In genomic region chr2:8642332-8643078, GRCh38 we compare ENCODE assay signal across 31 cellular contexts. TPM values are rescaled to one million over a fixed set of nuclear protein-coding genes. Genes with fewer than 3 reads are reported as not detected.
DNase-seq lines count a peak whose midpoint lies in the region; ATAC-seq, FAIRE-seq and TF ChIP-seq lines count a peak whose summit lies in the region.
"Had no signal": no experiment of that assay in that cellular context is flagged by ENCODE, and none has a peak within 500 bp of the region (broad histone marks: within the 10 kb centered on the region; RNA-seq: fewer than 3 reads in every experiment).

No MANE protein-coding gene starts in this region.

- H4K20me1 ChIP-seq in GM23338 (replicated peaks; ENCODE audit: insufficient read depth) (no peaks in the 10 kb centered on the region), osteoblast (ENCODE audit: insufficient read depth, low read length) (no peaks in the 10 kb centered on the region)
- H4K20me1 ChIP-seq: BLaER1 had no signal

- H3K27ac ChIP-seq in GM23338 (ENCODE audit: low read depth) (no peak overlapping the region), osteoblast (ENCODE audit: low read depth, low read length) (no peak overlapping the region), small intestine (ENCODE audit: low read depth in 1 of 2, low read length in 1 of 2) (no peak overlapping the region)
- H3K27ac ChIP-seq: BLaER1, foreskin keratinocyte, right atrium auricular region, thoracic aorta had no signal

- FAIRE-seq in small intestine (lab: Jason Lieb, UNC) = no peak
- FAIRE-seq: keratinocyte had no signal

- peaks cover 8% of the 10 kb centered on the region for H3K36me3 Mint-ChIP-seq in GM23338 (ENCODE audit: low read depth)
- no peaks in the 10 kb centered on the region for H3K36me3 Mint-ChIP-seq in WTC11
- H3K36me3 Mint-ChIP-seq in T-cell = no peaks in the 10 kb centered on the region
- H3K36me3 Mint-ChIP-seq in progenitor cell of endocrine pancreas (ENCODE audit: insufficient read depth) = no peaks in the 10 kb centered on the region

- H3K4me1 Mint-ChIP-seq in GM23338 (peaks cover 36% of the 10 kb centered on the region), WTC11 (peaks cover 47% of the 10 kb centered on the region), T-cell (peaks cover 0 to 2% (median 0%) of the 10 kb centered on the region in 3 donors), progenitor cell of endocrine pancreas (ENCODE audit: low read depth) (peaks cover 24% of the 10 kb centered on the region)
- H3K4me1 Mint-ChIP-seq: activated B cell treated with CpG ODN at 0.5 μM for 24 hours had no signal

- peaks cover 35% of the 10 kb centered on the region for H3K4me1 ChIP-seq in GM23338 (ENCODE audit: insufficient read depth)
- no peaks in the 10 kb centered on the region for H3K4me1 ChIP-seq in osteoblast (ENCODE audit: insufficient read depth, low read length)
- H3K4me1 ChIP-seq in small intestine (ENCODE audit: control insufficient read depth in 2 of 2, insufficient read depth in 1 of 2, low read depth in 1 of 2, low read length in 1 of 2) = no peaks in the 10 kb centered on the region
- H3K4me1 ChIP-seq: BLaER1, foreskin keratinocyte had no signal

- 88 to 92% (median 89%) methylated on average over 12 of the region's 12 CpGs for WGBS in small intestine, 3 donors

- H3K9me2 ChIP-seq in GM23338 (ENCODE audit: insufficient read depth) = peaks cover 4% of the 10 kb centered on the region; the same call in 1 of the 2 replicates

- H3K27me3 Mint-ChIP-seq in GM23338 (ENCODE audit: insufficient read depth, low read depth, poor library complexity) (peaks cover 15% of the 10 kb centered on the region), WTC11 (ENCODE audit: low read depth) (peaks cover 24% of the 10 kb centered on the region), T-cell (no peaks in the 10 kb centered on the region), progenitor cell of endocrine pancreas (no peaks in the 10 kb centered on the region)
- H3K27me3 Mint-ChIP-seq: activated naive CD8-positive, alpha-beta T cell treated with anti-CD3 and anti-CD28 coated beads, Interleukin-2, amount 50 U/mL, for 24 hours had no signal

- H3K27me3 ChIP-seq in GM23338 (ENCODE audit: insufficient read depth) (peaks cover 7% of the 10 kb centered on the region; the same call in 1 of the 2 replicates), osteoblast (ENCODE audit: insufficient read depth, low read length) (no peaks in the 10 kb centered on the region), small intestine (ENCODE audit: control insufficient read depth in 2 of 2, insufficient read depth in 2 of 2, low read length in 2 of 2) (no peaks in the 10 kb centered on the region)
- H3K27me3 ChIP-seq: BLaER1, foreskin keratinocyte, right atrium auricular region had no signal

- CTCF ChIA-PET in WTC11 (lab: Charles Lee) (interaction anchor here (1.0 to 1.2 kb wide), 3 partner anchors 34 to 51 kb away, joined by 3 to 9 read pairs (median 4); partner anchors contain the start of gene ID2), T-cell (lab: Charles Lee) (interaction anchor here in 1 of 2 donors (0.5 kb wide), 1 partner anchor 42 kb away, joined by 4 read pairs; no protein-coding TSS in a partner anchor)

- peak; percentile 17 for DNase-seq in GM23338 (ENCODE audit: low spot score)
- no peak for DNase-seq in WTC11 (ENCODE audit: low spot score)
- peak; percentile 87 for DNase-seq in islet precursor cell
- peak; percentile 60 for DNase-seq in osteoblast (ENCODE audit: insufficient read length, low spot score, missing footprints)
- DNase-seq in T-cell = no peak
- no peak for DNase-seq in progenitor cell of endocrine pancreas (ENCODE audit: low spot score, unreplicated experiment)
- DNase-seq in small intestine = no peak
- DNase-seq: ACHN; activated B cell treated with CpG ODN at 0.5 μM for 24 hours; activated CD4-positive, alpha-beta T cell treated with anti-CD3 and anti-CD28 coated beads, Interleukin-2, amount 50 U/mL, for 4 hours; activated CD8-positive, alpha-beta memory T cell treated with anti-CD3 and anti-CD28 coated beads, Interleukin-2, amount 50 U/mL, for 48 hours; activated naive CD8-positive, alpha-beta T cell treated with anti-CD3 and anti-CD28 coated beads, Interleukin-2, amount 50 U/mL, for 24 hours; COR-L47; DMS79; effector CD8-positive, alpha-beta T cell; foreskin keratinocyte; H7; hippocampal formation; IMR-90; NCI-H1092 treated with DMSO at 0.1 percent for 48 hours; NCI-H1930; NCI-H226; NCI-H82; stimulated activated naive CD8-positive, alpha-beta T cell treated with anti-CD3 and anti-CD28 coated beads, Interleukin-15, Interleukin-2, amounts not matched to agents 100 U/mL and 50 U/mL, for 24 hours; SW 1271 had no signal

- no peaks in the 10 kb centered on the region for H3K79me2 ChIP-seq in GM23338 (replicated peaks; ENCODE audit: insufficient read depth)
- H3K79me2 ChIP-seq in osteoblast (ENCODE audit: insufficient read depth, low read length) = no peaks in the 10 kb centered on the region

- H3K9me3 ChIP-seq in osteoblast (ENCODE audit: low read depth, low read length) (no peaks in the 10 kb centered on the region), small intestine (ENCODE audit: control insufficient read depth, low read depth) (no peaks in the 10 kb centered on the region)
- H3K9me3 ChIP-seq: right atrium auricular region, thoracic aorta had no signal

- H3K27ac Mint-ChIP-seq in GM23338 (peak overlapping the region; percentile 62; the same call in 1 of the 2 replicates), WTC11 (0 out of 2 replicates have a peak overlapping the region, but pooled peaks have one; percentile 46), T-cell (no peak overlapping the region), progenitor cell of endocrine pancreas (no peak overlapping the region)
- H3K27ac Mint-ChIP-seq: activated B cell treated with CpG ODN at 0.5 μM for 24 hours; activated naive CD8-positive, alpha-beta T cell treated with anti-CD3 and anti-CD28 coated beads, Interleukin-2, amount 50 U/mL, for 24 hours; activated T-helper 2 cell treated with anti-CD3 and anti-CD28 coated beads, Interferon-gamma antibody, Interleukin-2, Interleukin-4, amounts not matched to agents 10 μg/mL and 5 μg/mL and 100 μg/mL, durations not matched to agents 14 hours and 24 hours and 36 hours had no signal

- H3K4me3 Mint-ChIP-seq in GM23338 = no peak overlapping the region; the same call in 2 of the 3 replicates
- no peak overlapping the region for H3K4me3 Mint-ChIP-seq in WTC11
- no peak overlapping the region for H3K4me3 Mint-ChIP-seq in T-cell
- no peak overlapping the region for H3K4me3 Mint-ChIP-seq in progenitor cell of endocrine pancreas (ENCODE audit: low read depth)
- H3K4me3 Mint-ChIP-seq: activated B cell treated with CpG ODN at 0.5 μM for 24 hours; activated naive CD8-positive, alpha-beta T cell treated with anti-CD3 and anti-CD28 coated beads, Interleukin-2, amount 50 U/mL, for 24 hours had no signal

- POLR2A ChIA-PET in WTC11 (lab: Charles Lee) (no interaction called here), T-cell (lab: Charles Lee) (no interaction called here)

- peak overlapping the region; percentile 16; the same call in 1 of the 2 replicates for H2AFZ ChIP-seq in GM23338
- no peak overlapping the region for H2AFZ ChIP-seq in osteoblast (ENCODE audit: low read length)

- TF ChIP-seq CTCF in GM23338 (conservative IDR thresholded peaks at IDR 0.05; ENCODE audit: low read depth in 2 of 2) (no peak), WTC11 (IDR thresholded peaks at IDR 0.05) (no peak), osteoblast (IDR thresholded peaks at IDR 0.05; ENCODE audit: extremely low read depth, low read depth, low read length) (no peak), progenitor cell of endocrine pancreas (IDR thresholded peaks at IDR 0.05; ENCODE audit: unreplicated experiment) (no peak)

- no peak overlapping the region for H3K4me3 ChIP-seq in GM23338
- no peak overlapping the region for H3K4me3 ChIP-seq in osteoblast (ENCODE audit: insufficient read depth, low read length)
- H3K4me3 ChIP-seq in small intestine (ENCODE audit: low read depth in 1 of 2, low read length in 2 of 2) = no peak overlapping the region
- H3K4me3 ChIP-seq: BLaER1, right atrium auricular region, thoracic aorta had no signal

- ATAC-seq in GM23338 (peak; percentile 58), WTC11 (peak; percentile 45), T-cell (replicated peaks in 1 of 4) (no peak), HG02571 (IDR thresholded peaks at IDR 0.05; ENCODE audit: unreplicated experiment) (no peak)
- ATAC-seq: activated naive CD8-positive, alpha-beta T cell treated with anti-CD3 and anti-CD28 coated beads, Interleukin-2, amount 50 U/mL, for 24 hours; foreskin keratinocyte; stimulated activated naive CD8-positive, alpha-beta T cell treated with anti-CD3 and anti-CD28 coated beads, Interleukin-15, Interleukin-2, amounts not matched to agents 100 U/mL and 50 U/mL, for 24 hours had no signal

- H3K4me2 ChIP-seq in GM23338 = peak overlapping the region; percentile 17
- no peak overlapping the region for H3K4me2 ChIP-seq in osteoblast (ENCODE audit: insufficient read depth, low read length)
- H3K4me2 ChIP-seq: BLaER1 had no signal

- H3K36me3 ChIP-seq in GM23338 (ENCODE audit: insufficient read depth) (no peaks in the 10 kb centered on the region), osteoblast (ENCODE audit: insufficient read depth, low read length) (no peaks in the 10 kb centered on the region), small intestine (ENCODE audit: control insufficient read depth in 2 of 2, insufficient read depth in 2 of 2, low read length in 2 of 2) (no peaks in the 10 kb centered on the region)
- H3K36me3 ChIP-seq: BLaER1, right atrium auricular region, thoracic aorta had no signal

- peaks cover 11% of the 10 kb centered on the region; the same call in 2 of the 3 replicates for H3K9me3 Mint-ChIP-seq in GM23338
- peaks cover 6% of the 10 kb centered on the region; the same call in 1 of the 2 replicates for H3K9me3 Mint-ChIP-seq in WTC11
- no peaks in the 10 kb centered on the region for H3K9me3 Mint-ChIP-seq in T-cell
- H3K9me3 Mint-ChIP-seq in progenitor cell of endocrine pancreas (ENCODE audit: low read depth) = no peaks in the 10 kb centered on the region
- H3K9me3 Mint-ChIP-seq: activated naive CD8-positive, alpha-beta T cell treated with anti-CD3 and anti-CD28 coated beads, Interleukin-2, amount 50 U/mL, for 24 hours had no signal

- no peaks in the 10 kb centered on the region for H3F3A ChIP-seq in GM23338 (replicated peaks; ENCODE audit: low read depth)

TF ChIP-seq in GM23338, 12 proteins besides CTCF, POLR2A, EP300 and RAD21 (continues in another document):
- TF ChIP-seq ZNF331 (CRISPR knock-in tag; IDR thresholded peaks at IDR 0.05; ENCODE audit: low read depth) = no peak
- no peak for TF ChIP-seq NANOG (IDR thresholded peaks at IDR 0.05; ENCODE audit: borderline replicate concordance)

RNA-seq across cellular contexts. Expression of gene ID2, which starts 39.4 kb away (rescaled TPM):
- 87.0 and 135 TPM in 2 replicates for total RNA-seq in GM23338 (2014; rRNA removed; shearing (Covaris generic))
- polyA plus RNA-seq in GM23338 (2016; fragmentation: Nextera tagmentation; extraction: Ambion mirVana) = 110 and 119 TPM in 2 replicates
- total RNA-seq in WTC11 (2021) = 38.6 to 55.0 TPM (median 47.0 TPM) in 3 replicates
- total RNA-seq in osteoblast = 139 and 168 TPM in 2 replicates
- 100 to 1,000 TPM in 2 of 5 donors, 10 to 100 TPM in 3; 55.5 to 153 (median 71.1) TPM for total RNA-seq in T-cell
- 292 and 304 TPM in 2 replicates for total RNA-seq in progenitor cell of endocrine pancreas
- polyA plus RNA-seq in small intestine = 100 to 1,000 TPM in 2 of 3 donors, 10 to 100 TPM in 1; 70.2 to 178 (median 116) TPM

Comparison
In these comparisons a context has a peak if more than half of its experiments do, and no peak if none do; other contexts are left out.
1. ATAC-seq: peak in GM23338 (single experiment) and WTC11 (single experiment); none in T-cell (0 of 4) and HG02571 (single experiment).
2. DNase-seq: peak in GM23338 (single experiment), islet precursor cell (single experiment) and osteoblast (single experiment); none in WTC11 (single experiment), T-cell (0 of 34), progenitor cell of endocrine pancreas (single experiment) and small intestine (single experiment).
3. H3K27ac Mint-ChIP-seq: peak in GM23338 (single experiment) and WTC11 (single experiment); none in T-cell (0 of 2) and progenitor cell of endocrine pancreas (single experiment).